In genomic region chr14:96126339-96126770, GRCh38 we compare ENCODE assay signal across 10 cellular contexts.
A peak's percentile ranks its signal among the peaks of the same experiment; 100 is the strongest.
DNase-seq lines count a peak whose midpoint lies in the region; ATAC-seq and TF ChIP-seq lines count a peak whose summit lies in the region.
"Had no signal": no experiment of that assay in that cellular context is flagged by ENCODE, and none has a peak within 500 bp of the region (broad histone marks: within the 10 kb centered on the region; RNA-seq: fewer than 3 reads in every experiment).

No MANE protein-coding gene starts in this region.

- peak overlapping the region; percentile 48 for H3K23ac ChIP-seq in IMR-90 (ENCODE audit: low read depth, low read length)

- no peak overlapping the region for H3K4me2 ChIP-seq in IMR-90 (ENCODE audit: low read depth, low read length)
- H3K4me2 ChIP-seq in parathyroid adenoma (ENCODE audit: low read length) = no peak overlapping the region

- H2AFZ ChIP-seq in IMR-90 (replicated peaks; ENCODE audit: low read length, poor library complexity) (peak overlapping the region; percentile 76), parathyroid adenoma (no peak overlapping the region)

- no peak for TF ChIP-seq RAD21 in IMR-90 (IDR thresholded peaks at IDR 0.05; ENCODE audit: low read length)

- H3K4me1 ChIP-seq in IMR-90 (ENCODE audit: control insufficient read depth, insufficient read depth, low read length) = peaks cover 19% of the 10 kb centered on the region
- H3K4me1 ChIP-seq in parathyroid adenoma = no peaks in the 10 kb centered on the region
- H3K4me1 ChIP-seq in esophagus muscularis mucosa = peaks cover 0 to 17% (median 12%) of the 10 kb centered on the region in 4 donors
- H3K4me1 ChIP-seq in body of pancreas = no peaks in the 10 kb centered on the region

- peak overlapping the region; percentile 70 for H4K5ac ChIP-seq in IMR-90 (ENCODE audit: low read depth, low read length)

- peak overlapping the region; percentile 72; the same call in 2 of the 3 replicates for H2BK15ac ChIP-seq in IMR-90 (ENCODE audit: low read depth, low read length)

- peak; percentile 75 for ATAC-seq in GM18511 (IDR thresholded peaks at IDR 0.05; ENCODE audit: unreplicated experiment)
- no peak for ATAC-seq in IMR-90 (ENCODE audit: low read depth)
- peak; percentile 90 to 91 for ATAC-seq in activated naive CD4-positive, alpha-beta T cell treated with anti-CD3 and anti-CD28 coated beads, Interleukin-2, amount 50 U/mL, for 72 hours
- no peak for ATAC-seq in body of pancreas

- peak overlapping the region; percentile 81 to 84 for H3K27ac Mint-ChIP-seq in activated naive CD4-positive, alpha-beta T cell treated with anti-CD3 and anti-CD28 coated beads, Interleukin-2, amount 50 U/mL, for 72 hours

- H3K9ac ChIP-seq in IMR-90 (ENCODE audit: low read depth, low read length) = peak overlapping the region; percentile 31; the same call in 1 of the 2 replicates
- no peak overlapping the region for H3K9ac ChIP-seq in parathyroid adenoma

- no peak for TF ChIP-seq CTCF in IMR-90 (conservative IDR thresholded peaks at IDR 0.05; ENCODE audit: low read depth, low read length)
- no peak for TF ChIP-seq CTCF in parathyroid adenoma (IDR thresholded peaks at IDR 0.05)
- no peak for TF ChIP-seq CTCF in esophagus muscularis mucosa (IDR thresholded peaks at IDR 0.05)
- TF ChIP-seq CTCF in body of pancreas (IDR thresholded peaks at IDR 0.05) = no peak

- TF ChIP-seq POLR2A in IMR-90 (IDR thresholded peaks at IDR 0.05; ENCODE audit: low read depth, low read length) (no peak), esophagus muscularis mucosa (IDR thresholded peaks at IDR 0.05; ENCODE audit: low read depth) (no peak), body of pancreas (IDR thresholded peaks at IDR 0.05) (no peak)

- peaks cover 8% of the 10 kb centered on the region for H3K9me1 ChIP-seq in IMR-90 (ENCODE audit: insufficient read depth, low read length)

- peak overlapping the region; percentile 66 for H2AK5ac ChIP-seq in IMR-90 (ENCODE audit: low read depth, low read length)

- no peak for TF ChIP-seq EP300 in esophagus muscularis mucosa (IDR thresholded peaks at IDR 0.05)

- H3K4me3 ChIP-seq in IMR-90 (ENCODE audit: insufficient read depth, low read depth, low read length) (no peak overlapping the region), parathyroid adenoma (ENCODE audit: low read depth, low read length) (no peak overlapping the region), esophagus muscularis mucosa (no peak overlapping the region), body of pancreas (no peak overlapping the region)

- H3K9me3 ChIP-seq in IMR-90 (ENCODE audit: control insufficient read depth, insufficient read depth, low read length) (no peaks in the 10 kb centered on the region), parathyroid adenoma (ENCODE audit: control insufficient read depth, low read length) (no peaks in the 10 kb centered on the region), esophagus muscularis mucosa (no peaks in the 10 kb centered on the region), body of pancreas (no peaks in the 10 kb centered on the region)

- H3K79me1 ChIP-seq in IMR-90 (ENCODE audit: low read depth in 1 of 2, low read length in 2 of 2) = no peaks in the 10 kb centered on the region

- H2AK9ac ChIP-seq in IMR-90 (replicated peaks; ENCODE audit: low read depth, low read length, poor library complexity) = peak overlapping the region; percentile 56

- H4K20me1 ChIP-seq in IMR-90 (ENCODE audit: insufficient read depth, low read length) = no peaks in the 10 kb centered on the region

- H3K14ac ChIP-seq in IMR-90 (replicated peaks; ENCODE audit: low read depth, low read length) = peak overlapping the region; percentile 74

- H3K36me3 Mint-ChIP-seq in activated naive CD4-positive, alpha-beta T cell treated with anti-CD3 and anti-CD28 coated beads, Interleukin-2, amount 50 U/mL, for 72 hours = no peaks in the 10 kb centered on the region

- no peaks in the 10 kb centered on the region for H3K27me3 ChIP-seq in IMR-90 (ENCODE audit: control insufficient read depth, insufficient read depth, low read length)
- H3K27me3 ChIP-seq in parathyroid adenoma (ENCODE audit: control insufficient read depth, insufficient read depth, low read length) = no peaks in the 10 kb centered on the region
- H3K27me3 ChIP-seq in esophagus muscularis mucosa = no peaks in the 10 kb centered on the region
- H3K27me3 ChIP-seq in body of pancreas = no peaks in the 10 kb centered on the region

- intact Hi-C loops in IMR-90 (cut with micrococcal nuclease) (no loop called here), esophagus muscularis mucosa (cut with DNase I) (no loop called here), body of pancreas (cut with DNase I) (no loop called here)

- H3K79me2 ChIP-seq in parathyroid adenoma = no peaks in the 10 kb centered on the region

- DNase-seq in IMR-90 = peak; percentile 33
- DNase-seq in activated naive CD4-positive, alpha-beta T cell treated with anti-CD3 and anti-CD28 coated beads, Interleukin-2, amount 50 U/mL, for 72 hours (ENCODE audit: low spot score in 2 of 2) = peak in 1 of 2 donors; percentile 37
- DNase-seq in kidney tubule cell (ENCODE audit: low spot score) = no peak
- DNase-seq in esophagus muscularis mucosa (ENCODE audit: extremely low spot score) = no peak
- no peak for DNase-seq in body of pancreas
- no peak for DNase-seq in GM19240 (ENCODE audit: insufficient read length, low spot score)
- DNase-seq: NCI-H1092; stimulated activated CD4-positive, alpha-beta T cell treated with anti-CD3 and anti-CD28 coated beads, Interleukin-1b, Interleukin-23, amount 100 ng/mL, for 48 hours had no signal

- peak overlapping the region; percentile 28 for H2BK5ac ChIP-seq in IMR-90 (ENCODE audit: low read depth, low read length, poor library complexity, severe bottlenecking)

- CTCF ChIA-PET in IMR-90 (lab: Yijun Ruan, JAX) = interaction anchor here (0.7 to 0.9 kb wide), 2 partner anchors 26 to 383 kb away, joined by 3 read pairs; no protein-coding TSS in a partner anchor

- 80% methylated on average over 1 of the region's 7 CpGs; no CpG with 5 or more reads in 1 of the 2 experiments for WGBS in IMR-90 (ENCODE audit: extremely low coverage in 2 of 2, insufficient read length in 1 of 2), 2 experiments
- 68% methylated on average over 7 of the region's 7 CpGs for WGBS in esophagus muscularis mucosa
- 48 to 49% methylated on average over 7 of the region's 7 CpGs for WGBS in body of pancreas, 2 donors

- POLR2A ChIA-PET in IMR-90 (lab: Charles Lee; ENCODE audit: unreplicated experiment) = no interaction called here

- H3K56ac ChIP-seq in IMR-90 (ENCODE audit: extremely low read depth, insufficient read depth, low read length) = 0 out of 2 replicates have a peak overlapping the region, but pooled peaks have one; percentile 34

- H3K27ac ChIP-seq in IMR-90 (ENCODE audit: insufficient read depth, low read length) = peak overlapping the region; percentile 21; the same call in 1 of the 2 replicates
- peak overlapping the region; percentile 43 for H3K27ac ChIP-seq in parathyroid adenoma
- H3K27ac ChIP-seq in esophagus muscularis mucosa (replicated peaks in 1 of 4) = no peak overlapping the region
- peak overlapping the region in 1 of 4 donors; percentile 1 for H3K27ac ChIP-seq in body of pancreas

- peak overlapping the region; percentile 17 to 88; a peak in 3 of 4 replicates for H4K8ac ChIP-seq in IMR-90 (ENCODE audit: low read depth in 2 of 2, low read length in 2 of 2)

- in situ Hi-C loops in IMR-90 (cut with MboI; ENCODE audit: low sequenced_read_pairs) = no loop called here

- H3K36me3 ChIP-seq in IMR-90 (ENCODE audit: control insufficient read depth, insufficient read depth, low read length) (no peaks in the 10 kb centered on the region), parathyroid adenoma (ENCODE audit: control insufficient read depth, insufficient read depth, low read length) (no peaks in the 10 kb centered on the region), esophagus muscularis mucosa (no peaks in the 10 kb centered on the region), body of pancreas (replicated peaks in 1 of 2; ENCODE audit: insufficient read depth in 1 of 2, low read depth in 2 of 2) (no peaks in the 10 kb centered on the region)

- no TSS peak for BruUV-seq in IMR-90 (replicated peaks; lab: Mats Ljungman, UMichigan)

- H3K4ac ChIP-seq in IMR-90 (ENCODE audit: low read depth, low read length) = peak overlapping the region; percentile 74

- H3K18ac ChIP-seq in IMR-90 (ENCODE audit: low read depth, low read length) = peak overlapping the region; percentile 55

- dilution Hi-C loops in IMR-90 (cut with HindIII; ENCODE audit: low sequenced_read_pairs, unreplicated experiment) = no loop called here

- H3K9me3 Mint-ChIP-seq in activated naive CD4-positive, alpha-beta T cell treated with anti-CD3 and anti-CD28 coated beads, Interleukin-2, amount 50 U/mL, for 72 hours = peaks cover 0 to 3% of the 10 kb centered on the region in 2 donors

- peak overlapping the region; percentile 91 for H2BK20ac ChIP-seq in IMR-90 (ENCODE audit: low read depth, low read length)

- H2BK120ac ChIP-seq in IMR-90 (ENCODE audit: low read depth, low read length) = peak overlapping the region; percentile 86

- peak overlapping the region; percentile 83 for H4K91ac ChIP-seq in IMR-90 (ENCODE audit: insufficient read depth, low read depth, low read length)

TF ChIP-seq in IMR-90, 13 proteins besides CTCF, POLR2A, EP300 and RAD21 (continues in another document):
- no peak for TF ChIP-seq NFE2L2 (IDR thresholded peaks at IDR 0.05; ENCODE audit: low read depth, low read length)
- no peak for TF ChIP-seq RCOR1 (IDR thresholded peaks at IDR 0.05; ENCODE audit: insufficient replicate concordance, low read length)
- TF ChIP-seq CEBPB (IDR thresholded peaks at IDR 0.05; ENCODE audit: low read depth, low read length) = no peak
- TF ChIP-seq USF2 (IDR thresholded peaks at IDR 0.05; ENCODE audit: low read depth, low read length) = no peak
- no peak for TF ChIP-seq MAZ (IDR thresholded peaks at IDR 0.05; ENCODE audit: borderline replicate concordance, low read depth, low read length)
- no peak for TF ChIP-seq ELK1 (IDR thresholded peaks at IDR 0.05; ENCODE audit: borderline replicate concordance, low read depth, low read length)

Comparison
In these comparisons a context has a peak if more than half of its experiments do, and no peak if none do; other contexts are left out.
1. ATAC-seq: peak in GM18511 (single experiment) and activated naive CD4-positive, alpha-beta T cell treated with anti-CD3 and anti-CD28 coated beads, Interleukin-2, amount 50 U/mL, for 72 hours (2 of 2); none in IMR-90 (single experiment) and body of pancreas (single experiment).
2. H3K27ac ChIP-seq: peak in IMR-90 (single experiment) and parathyroid adenoma (single experiment); none in esophagus muscularis mucosa (0 of 4).